In the genomic region with DNA sequence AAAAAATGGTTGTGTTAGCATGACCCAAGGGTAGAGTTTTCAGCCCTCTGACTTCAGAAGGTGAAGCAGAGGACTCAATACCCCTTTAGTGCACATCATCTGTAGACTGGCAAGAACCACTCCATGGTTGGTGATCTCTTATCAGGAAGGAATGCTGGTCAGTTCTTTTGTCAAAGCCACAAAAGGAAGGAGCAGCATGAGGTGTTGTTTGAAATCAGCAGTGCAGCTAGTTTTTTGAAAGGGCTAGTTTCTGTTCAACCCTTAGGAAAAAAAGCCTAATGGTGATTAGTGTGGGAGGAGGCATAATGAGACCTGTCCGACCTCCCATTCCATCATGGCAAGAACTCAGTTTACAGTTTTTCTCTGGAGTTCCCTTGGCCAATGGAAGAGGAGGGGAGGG, we compare ENCODE assay signal across 19 cellular contexts.
"Had no signal": no experiment of that assay in that cellular context is flagged by ENCODE, and none has a peak within 500 bp of the region (broad histone marks: within the 10 kb centered on the region; RNA-seq: fewer than 3 reads in every experiment).

No MANE protein-coding gene starts in this region.

- DNase-seq: KBM-7, MG63, NCI-H1092, NCI-H1105 treated with DMSO at 0.1 percent for 48 hours, NCI-H1417 treated with DMSO at 0.1 percent for 48 hours, NCI-H146, NCI-H1694 treated with DMSO at 0.1 percent for 48 hours, NCI-H2029, NCI-H2081 treated with DMSO at 0.1 percent for 48 hours, NCI-H2171, NCI-H524, NCI-H526 treated with DMSO at 0.1 percent for 48 hours, NCI-H748 treated with DMSO at 0.1 percent for 48 hours, Right ventricle myocardium superior, RPMI8226, SIG-M5 had no signal

- FAIRE-seq: RCC 7860 had no signal

- H3K27ac ChIP-seq: SJSA1, SK-N-MC had no signal

- H3K4me1 ChIP-seq: SJSA1 had no signal

- H3K27me3 ChIP-seq: MG63, SJSA1 had no signal

- H3K4me3 ChIP-seq: MG63, SJSA1, SK-N-MC had no signal

- H3K36me3 ChIP-seq: MG63, SJSA1 had no signal

- H3K9me3 ChIP-seq: MG63, SJSA1 had no signal
